In the genomic region with DNA sequence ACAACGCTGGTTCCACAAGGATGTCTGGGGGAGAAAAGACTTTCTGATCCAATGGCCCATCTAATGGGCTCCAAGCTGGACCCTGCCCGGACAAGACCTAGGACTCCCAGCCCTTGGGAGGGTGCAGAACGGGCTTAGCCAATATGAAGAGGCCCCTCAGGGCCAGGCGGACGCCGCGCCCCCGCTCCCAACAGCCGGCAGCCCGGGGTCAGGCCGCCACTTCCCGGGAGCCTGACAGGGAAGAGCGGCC, we compare ENCODE assay signal across 8 cellular contexts. TPM values are rescaled to one million over a fixed set of nuclear protein-coding genes. Genes with fewer than 3 reads are reported as not detected.
DNase-seq lines count a peak whose midpoint lies in the region; ATAC-seq and TF ChIP-seq lines count a peak whose summit lies in the region.

No MANE protein-coding gene starts in this region.

- no peak overlapping the region for H3K27ac ChIP-seq in PC-9

- H3K9me3 ChIP-seq in PC-9 (ENCODE audit: insufficient read depth, low read depth) = no peaks in the 10 kb centered on the region
- H3K9me3 ChIP-seq in neuron (ENCODE audit: low read length) = no peaks in the 10 kb centered on the region

- H3K4me1 ChIP-seq in PC-9 (replicated peaks; ENCODE audit: insufficient read depth) (peaks cover 12% of the 10 kb centered on the region), neuron (ENCODE audit: insufficient read depth, low read length) (peaks cover 6% of the 10 kb centered on the region)

- H4K20me1 ChIP-seq in PC-9 (ENCODE audit: insufficient read depth) = no peaks in the 10 kb centered on the region

- peak overlapping the region; percentile 85 for H2AFZ ChIP-seq in PC-9
- peak overlapping the region; percentile 100 for H2AFZ ChIP-seq in neuron (ENCODE audit: low read depth, low read length)

- DNase-seq in BJ (ENCODE audit: low read depth) = no peak
- DNase-seq in PC-9 = no peak
- DNase-seq in epithelial cell of proximal tubule (ENCODE audit: low read depth) = no peak
- no peak for DNase-seq in NCI-H1436 treated with DMSO at 0.1 percent for 48 hours (lab: John Stamatoyannopoulos, UW)
- DNase-seq in cerebellar nuclear complex (lab: John Stamatoyannopoulos, UW) = no peak
- no peak for DNase-seq in activated CD4-positive, CD25-positive, alpha-beta regulatory T cell (lab: John Stamatoyannopoulos, UW)
- DNase-seq in omental fat pad (ENCODE audit: low spot score) = no peak

- no peaks in the 10 kb centered on the region for H3K27me3 ChIP-seq in BJ (ENCODE audit: control insufficient read depth, insufficient read depth, low read length)
- H3K27me3 ChIP-seq in PC-9 (ENCODE audit: insufficient read depth, low read depth) = no peaks in the 10 kb centered on the region
- peaks cover 45% of the 10 kb centered on the region for H3K27me3 ChIP-seq in neuron (ENCODE audit: insufficient read depth, low read length)

- ATAC-seq in omental fat pad (ENCODE audit: low FRiP score) = no peak

- no TSS peak for BruUV-seq in PC-9 (replicated peaks; lab: Mats Ljungman, UMichigan)

- peak overlapping the region; percentile 99 for H3K4me2 ChIP-seq in PC-9

- intact Hi-C loops in PC-9 (cut with micrococcal nuclease; ENCODE audit: unreplicated experiment) = loop anchor here (1.0 kb wide), 2 partner anchors 12 to 66 kb away; no protein-coding TSS in a partner anchor

- H3F3A ChIP-seq in PC-9 (ENCODE audit: insufficient read depth, low read depth) = no peaks in the 10 kb centered on the region

- H3K79me2 ChIP-seq in PC-9 (ENCODE audit: low read depth) = no peaks in the 10 kb centered on the region

- POLR2A ChIA-PET in BJ (lab: Charles Lee) = no interaction called here
- POLR2A ChIA-PET in PC-9 (lab: Charles Lee; ENCODE audit: unreplicated experiment) = interaction anchor here (0.6 to 1.0 kb wide), 5 partner anchors 12 to 32 kb away, joined by 3 to 12 read pairs (median 5); no protein-coding TSS in a partner anchor

- H3K36me3 ChIP-seq in BJ (ENCODE audit: control insufficient read depth, insufficient read depth, low read length) (no peaks in the 10 kb centered on the region), PC-9 (ENCODE audit: low read depth) (no peaks in the 10 kb centered on the region), neuron (ENCODE audit: insufficient read depth, low read length) (no peaks in the 10 kb centered on the region)

- CTCF ChIA-PET in BJ (lab: Yijun Ruan, JAX) = interaction anchor here (0.6 to 4.1 kb wide), 10 partner anchors 9 to 278 kb away, joined by 3 to 46 read pairs (median 4); partner anchors contain the start of gene SLC22A4
- CTCF ChIA-PET in PC-9 (lab: Charles Lee) = interaction anchor here (0.9 kb wide), 1 partner anchor 11 kb away, joined by 6 read pairs; no protein-coding TSS in a partner anchor

- H3K4me3 ChIP-seq in BJ (ENCODE audit: low read depth, low read length) (peak overlapping the region; percentile 61), PC-9 (peak overlapping the region; percentile 78), epithelial cell of proximal tubule (ENCODE audit: low read depth, low read length) (peak overlapping the region; percentile 76), neuron (ENCODE audit: low read length) (peak overlapping the region; percentile 54)

- TF ChIP-seq CTCF in BJ (IDR thresholded peaks at IDR 0.05; ENCODE audit: insufficient read depth, low read depth, low read length) (no peak), PC-9 (conservative IDR thresholded peaks at IDR 0.05) (no peak; the same call in 1 of the 2 replicates), epithelial cell of proximal tubule (conservative IDR thresholded peaks at IDR 0.05; ENCODE audit: low read depth, low read length) (no peak), omental fat pad (IDR thresholded peaks at IDR 0.05) (no peak)

- no peaks in the 10 kb centered on the region for H3K9me2 ChIP-seq in PC-9 (ENCODE audit: insufficient read depth)

RNA-seq across cellular contexts. Expression of gene P4HA2, which starts 0.5 kb away (rescaled TPM):
- polyA plus RNA-seq in BJ (2011; rRNA removed) = 372 and 435 TPM in 2 replicates
- 131 and 175 TPM in 2 replicates for polyA minus RNA-seq in BJ (2011; rRNA and poly(A)+ RNA removed)
- total RNA-seq in PC-9 (2021) (21.7 and 24.0 TPM in 2 replicates), epithelial cell of proximal tubule (33.6 and 92.0 TPM in 2 replicates), omental fat pad (10 to 100 TPM; 15.8 to 37.7 (median 25.6) TPM)

RNA-seq across cellular contexts. Expression of gene PDLIM4, which starts 30.3 kb away (rescaled TPM):
- 17.1 and 31.0 TPM in 2 replicates for polyA plus RNA-seq in BJ (2011; rRNA removed)
- 36.3 and 48.2 TPM in 2 replicates for polyA minus RNA-seq in BJ (2011; rRNA and poly(A)+ RNA removed)
- total RNA-seq in PC-9 (2021) (35.8 and 47.2 TPM in 2 replicates), epithelial cell of proximal tubule (85.7 and 129 TPM in 2 replicates), omental fat pad (10 to 100 TPM; 19.5 to 89.5 (median 23.4) TPM)
